1 cellular context compared by ENCODE assay signal in genomic region chr5:149810856-149811255, GRCh38.
TF ChIP-seq lines count a peak whose summit lies in the region.

No MANE protein-coding gene starts in this region.

TF ChIP-seq in WTC11, 78 proteins besides CTCF, POLR2A, EP300 and RAD21 (continued from another document):
- no peak for TF ChIP-seq AFF4 (CRISPR knock-in tag; IDR thresholded peaks at IDR 0.05; ENCODE audit: borderline replicate concordance)
- no peak for TF ChIP-seq ZMAT4 (CRISPR knock-in tag; IDR thresholded peaks at IDR 0.05)
- no peak for TF ChIP-seq ZNF396 (CRISPR knock-in tag; IDR thresholded peaks at IDR 0.05; ENCODE audit: borderline replicate concordance)
- TF ChIP-seq CREM (CRISPR knock-in tag; IDR thresholded peaks at IDR 0.05) = no peak
- TF ChIP-seq TCF7 (CRISPR knock-in tag; IDR thresholded peaks at IDR 0.05; ENCODE audit: low read depth) = no peak
- TF ChIP-seq E2F1 (CRISPR knock-in tag; IDR thresholded peaks at IDR 0.05) = no peak
- no peak for TF ChIP-seq NR3C1 (CRISPR knock-in tag; conservative IDR thresholded peaks at IDR 0.05; ENCODE audit: low read depth)
